ENCODE assay signal across 11 cellular contexts in genomic region chr7:137970263-137970975, GRCh38. TPM values are rescaled to one million over a fixed set of nuclear protein-coding genes. Genes with fewer than 3 reads are reported as not detected.
DNase-seq lines count a peak whose midpoint lies in the region; ATAC-seq and TF ChIP-seq lines count a peak whose summit lies in the region.
"Had no signal": no experiment of that assay in that cellular context is flagged by ENCODE, and none has a peak within 500 bp of the region (broad histone marks: within the 10 kb centered on the region; RNA-seq: fewer than 3 reads in every experiment).

No MANE protein-coding gene starts in this region.

- ATAC-seq in GM18505 (IDR thresholded peaks at IDR 0.05; ENCODE audit: unreplicated experiment) (no peak), GM21717 (IDR thresholded peaks at IDR 0.05; ENCODE audit: unreplicated experiment) (no peak), GM21786 (IDR thresholded peaks at IDR 0.05; ENCODE audit: unreplicated experiment) (no peak)

- H3K27me3 Mint-ChIP-seq in nephron (ENCODE audit: low read depth) = no peaks in the 10 kb centered on the region
- H3K27me3 Mint-ChIP-seq: activated naive CD4-positive, alpha-beta T cell treated with anti-CD3 and anti-CD28 coated beads, Interleukin-2, amount 50 U/mL, for 24 hours had no signal

- peak overlapping the region in 1 of 3 experiments; percentile 48 for H3K4me3 Mint-ChIP-seq in nephron
- H3K4me3 Mint-ChIP-seq: activated naive CD4-positive, alpha-beta T cell treated with anti-CD3 and anti-CD28 coated beads, Interleukin-2, amount 50 U/mL, for 24 hours had no signal

- DNase-seq in AG20443 (ENCODE audit: low spot score) (peak; percentile 85), SK-MEL-5 (ENCODE audit: low read depth, low spot score) (peak; percentile 98), fibroblast of mammary gland (ENCODE audit: low read depth) (peak; percentile 84)
- no peak for DNase-seq in activated effector memory CD4-positive, alpha-beta T cell treated with Interleukin-2 at 50 U/mL for 16 hours
- DNase-seq: Caco-2, OCI-M1 had no signal

- H3K27ac Mint-ChIP-seq in nephron = peak overlapping the region; percentile 83 to 95 (median 91)
- H3K27ac Mint-ChIP-seq: activated naive CD4-positive, alpha-beta T cell treated with anti-CD3 and anti-CD28 coated beads, Interleukin-2, amount 50 U/mL, for 24 hours had no signal

- in situ Hi-C loops in SK-MEL-5 (cut with HindIII; ENCODE audit: low pct_unique_long_range_greater_than_20kb, low sequenced_read_pairs) = no loop called here

- TF ChIP-seq CTCF in fibroblast of mammary gland (conservative IDR thresholded peaks at IDR 0.05; ENCODE audit: control insufficient read depth, insufficient read depth, low read depth, low read length) (no peak), nephron (IDR thresholded peaks at IDR 0.05; ENCODE audit: unreplicated experiment in 3 of 3) (no peak)

- H3K4me1 Mint-ChIP-seq in nephron = peaks cover 57% of the 10 kb centered on the region

- H3K9me3 Mint-ChIP-seq in nephron = peaks cover 2% of the 10 kb centered on the region
- H3K9me3 Mint-ChIP-seq: activated naive CD4-positive, alpha-beta T cell treated with anti-CD3 and anti-CD28 coated beads, Interleukin-2, amount 50 U/mL, for 24 hours had no signal

- TF ChIP-seq POLR2A in GM18505 (IDR thresholded peaks at IDR 0.05; ENCODE audit: borderline replicate concordance, extremely low read depth, insufficient read depth, insufficient read length) = no peak

- peaks cover 34% of the 10 kb centered on the region for H3K36me3 Mint-ChIP-seq in nephron (ENCODE audit: low read depth)

- no peak overlapping the region for H3K4me3 ChIP-seq in fibroblast of mammary gland (ENCODE audit: control insufficient read depth, low read depth, low read length)

RNA-seq across cellular contexts. Expression of gene CREB3L2, which starts 31.5 kb away (rescaled TPM):
- total RNA-seq in SK-MEL-5 (2014; rRNA removed; shearing (Covaris generic)) = 12.0 and 14.8 TPM in 2 replicates
- 32.0 and 38.6 TPM in 2 replicates for polyA plus RNA-seq in SK-MEL-5 (2015; cell fraction: cytosol; rRNA removed)
- 5.7 and 7.8 TPM in 2 replicates for polyA plus RNA-seq in SK-MEL-5 (2015; cell fraction: nucleus; rRNA removed)
